ENCODE assay signal across 14 cellular contexts in genomic region chr17:17388657-17389496, GRCh38.
DNase-seq lines count a peak whose midpoint lies in the region; ATAC-seq, FAIRE-seq and TF ChIP-seq lines count a peak whose summit lies in the region.
"Had no signal": no experiment of that assay in that cellular context is flagged by ENCODE, and none has a peak within 500 bp of the region (broad histone marks: within the 10 kb centered on the region; RNA-seq: fewer than 3 reads in every experiment).

No MANE protein-coding gene starts in this region.

- H3K27me3 ChIP-seq in HepG2 (ENCODE audit: control insufficient read depth in 1 of 2, insufficient read depth in 2 of 2, low read length in 2 of 2) = peaks cover 1 to 19% of the 10 kb centered on the region in 2 experiments; a peak in 4 of 5 replicates
- no peaks in the 10 kb centered on the region for H3K27me3 ChIP-seq in right lobe of liver
- H3K27me3 ChIP-seq in lung (ENCODE audit: control insufficient read depth, insufficient read depth) = no peaks in the 10 kb centered on the region

- ATAC-seq in HepG2 (no peak), right lobe of liver (no peak), lung (ENCODE audit: insufficient read depth, low FRiP score) (peak; percentile 39), GM18858 (IDR thresholded peaks at IDR 0.05; ENCODE audit: unreplicated experiment) (no peak)

- H3K79me2 ChIP-seq in HepG2 (ENCODE audit: insufficient read depth, low read length) = no peaks in the 10 kb centered on the region

- 0 out of 2 replicates have a peak overlapping the region, but pooled peaks have one; percentile 86 for H3K4me2 ChIP-seq in HepG2 (ENCODE audit: low read depth, low read length)
- H3K4me2 ChIP-seq: PC-9 had no signal

- intact Hi-C loops in HepG2 (cut with micrococcal nuclease; ENCODE audit: unreplicated experiment) (no loop called here), right lobe of liver (cut with DNase I) (no loop called here)

- no peak for TF ChIP-seq POLR2A in HepG2 (IDR thresholded peaks at IDR 0.05; ENCODE audit: insufficient read depth in 1 of 2, low read depth in 2 of 2, low read length in 2 of 2)
- TF ChIP-seq POLR2A in right lobe of liver (IDR thresholded peaks at IDR 0.05) = no peak

- H3K4me1 ChIP-seq in HepG2 (ENCODE audit: insufficient read depth, low read length) = peaks cover 19% of the 10 kb centered on the region
- peaks cover 0 to 9% (median 0%) of the 10 kb centered on the region in 4 donors for H3K4me1 ChIP-seq in right lobe of liver
- peaks cover 0 to 2% of the 10 kb centered on the region in 2 donors for H3K4me1 ChIP-seq in lung (ENCODE audit: control insufficient read depth in 2 of 2, insufficient read depth in 2 of 2, low read length in 2 of 2)

- 79% methylated on average over 5 of the region's 17 CpGs for WGBS in HepG2 (ENCODE audit: low lambda C conversion rate)
- 98% methylated on average over 7 of the region's 17 CpGs for WGBS in right lobe of liver (ENCODE audit: insufficient coverage, low coverage, low lambda C conversion rate, missing lambda C conversion rate)
- 74 to 75% methylated on average over 17 of the region's 17 CpGs for WGBS in lung, 2 donors

- no peak overlapping the region for H2AFZ ChIP-seq in HepG2 (ENCODE audit: low read length)
- H2AFZ ChIP-seq: PC-9 had no signal

- H3K9me3 ChIP-seq in HepG2 (ENCODE audit: low read length) = no peaks in the 10 kb centered on the region
- H3K9me3 ChIP-seq in right lobe of liver = no peaks in the 10 kb centered on the region
- H3K9me3 ChIP-seq in lung (ENCODE audit: control insufficient read depth in 2 of 2, insufficient read depth in 1 of 2, low read length in 1 of 2) = no peaks in the 10 kb centered on the region

- TF ChIP-seq RAD21 in HepG2 (CRISPR knock-in tag; IDR thresholded peaks at IDR 0.05) = no peak

- H3K4me3 ChIP-seq in HepG2 (replicated peaks in 1 of 3; ENCODE audit: insufficient read depth in 1 of 3, low read depth in 2 of 3, low read length in 3 of 3) (no peak overlapping the region), right lobe of liver (no peak overlapping the region), lung (no peak overlapping the region)
- H3K4me3 ChIP-seq: BLaER1 treated with 17β-estradiol and CSF1 and Interleukin-3, amounts not matched to agents 10 nM and 100 nM; PC-9 had no signal

- FAIRE-seq in HepG2 (lab: Jason Lieb, UNC) = no peak
- peak; percentile 85 for FAIRE-seq in urothelium cell line (lab: Jason Lieb, UNC)
- FAIRE-seq: A204.1, GM12892 had no signal

- CTCF ChIA-PET in HepG2 (lab: Yijun Ruan, JAX; ENCODE audit: low intra/inter-chr PET ratio, low total read pairs) = interaction anchor here (1.5 to 3.5 kb wide), 2 partner anchors 33 to 51 kb away, joined by 8 to 16 read pairs; no protein-coding TSS in a partner anchor

- no peak for DNase-seq in HepG2 (ENCODE audit: low spot score)
- DNase-seq in right lobe of liver = no peak
- peak; percentile 79 for DNase-seq in astrocyte of the hippocampus (ENCODE audit: low read depth, low spot score)
- DNase-seq in lung (ENCODE audit: low spot score) = no peak
- DNase-seq in urothelium cell line (ENCODE audit: low spot score) = no peak
- no peak for DNase-seq in AG08396 (ENCODE audit: low spot score)
- no peak for DNase-seq in NCI-H748 (lab: John Stamatoyannopoulos, UW; ENCODE audit: unreplicated experiment)
- DNase-seq: DMS 273 treated with DMSO at 0.1 percent for 48 hours, KBM-7 had no signal

- no peak overlapping the region for H3K9ac ChIP-seq in HepG2 (ENCODE audit: insufficient read depth, low read depth, low read length)

- no peak for TF ChIP-seq EP300 in HepG2 (IDR thresholded peaks at IDR 0.05; ENCODE audit: low read depth in 2 of 2, low read length in 2 of 2)
- TF ChIP-seq EP300 in HepG2 (CRISPR knock-in tag; IDR thresholded peaks at IDR 0.05; ENCODE audit: borderline replicate concordance) = no peak

- TF ChIP-seq CTCF in HepG2 (CRISPR knock-in tag; IDR thresholded peaks at IDR 0.05) (no peak), right lobe of liver (IDR thresholded peaks at IDR 0.05) (no peak), lung (IDR thresholded peaks at IDR 0.05; ENCODE audit: control extremely low read depth, extremely low read depth) (no peak)

- H3K27ac ChIP-seq in HepG2 (ENCODE audit: extremely low read length, insufficient read depth, low read length) (no peak overlapping the region), right lobe of liver (no peak overlapping the region), lung (ENCODE audit: low read depth in 1 of 2, low read length in 1 of 2) (no peak overlapping the region)
- H3K27ac ChIP-seq: PC-9 had no signal

- H4K20me1 ChIP-seq in HepG2 (ENCODE audit: insufficient read depth, low read length) = no peaks in the 10 kb centered on the region
- H4K20me1 ChIP-seq: BLaER1 treated with 17β-estradiol and CSF1 and Interleukin-3, amounts not matched to agents 10 nM and 100 nM had no signal

- no TSS peak for BruUV-seq in HepG2 (replicated peaks; lab: Mats Ljungman, UMichigan)

- POLR2A ChIA-PET in HepG2 (lab: Yijun Ruan, JAX) = interaction anchor here (1.2 to 1.7 kb wide), 5 partner anchors 19 to 107 kb away, joined by 3 to 14 read pairs (median 4); partner anchors contain the start of gene RASD1

- in situ Hi-C loops in HepG2 (cut with HindIII; ENCODE audit: extremely low pct_ligation_motif_present, low pct_unique_long_range_greater_than_20kb) = no loop called here

- H3K36me3 ChIP-seq in HepG2 (replicated peaks in 1 of 2; ENCODE audit: control insufficient read depth in 1 of 2, insufficient read depth in 2 of 2, low read length in 2 of 2) (no peaks in the 10 kb centered on the region), right lobe of liver (no peaks in the 10 kb centered on the region), lung (ENCODE audit: control insufficient read depth in 2 of 2, insufficient read depth in 2 of 2, low read length in 2 of 2) (no peaks in the 10 kb centered on the region)
- H3K36me3 ChIP-seq: BLaER1 treated with 17β-estradiol and CSF1 and Interleukin-3, amounts not matched to agents 10 nM and 100 nM had no signal

TF ChIP-seq in HepG2, 621 proteins besides CTCF, POLR2A, EP300 and RAD21:
- TF ChIP-seq MXD3 (CRISPR knock-in tag; IDR thresholded peaks at IDR 0.05) (no peak), ZNF768 (CRISPR knock-in tag; IDR thresholded peaks at IDR 0.05) (peak; percentile 53), ZNF839 (CRISPR knock-in tag; IDR thresholded peaks at IDR 0.05; ENCODE audit: borderline replicate concordance) (no peak), JARID2 (CRISPR knock-in tag; IDR thresholded peaks at IDR 0.05; ENCODE audit: insufficient replicate concordance) (no peak), ZNF850 (CRISPR knock-in tag; conservative IDR thresholded peaks at IDR 0.05) (no peak), ZNF709 (CRISPR knock-in tag; IDR thresholded peaks at IDR 0.05) (no peak), ADNP (CRISPR knock-in tag; IDR thresholded peaks at IDR 0.05) (peak; percentile 68; the same call in 1 of the 2 replicates), CBFB (CRISPR knock-in tag; IDR thresholded peaks at IDR 0.05) (no peak), KDM1A (CRISPR knock-in tag; IDR thresholded peaks at IDR 0.05) (0 out of 2 replicates have a peak, but pooled peaks have one; percentile 56), ZNF629 (CRISPR knock-in tag; conservative IDR thresholded peaks at IDR 0.05) (peak; percentile 95), BRF2 (CRISPR knock-in tag; IDR thresholded peaks at IDR 0.05) (no peak), ZNF792 (CRISPR knock-in tag; IDR thresholded peaks at IDR 0.05) (no peak), ZNF121 (CRISPR knock-in tag; IDR thresholded peaks at IDR 0.05) (peak; percentile 81), TEAD3 (CRISPR knock-in tag; optimal IDR thresholded peaks at IDR 0.05; ENCODE audit: borderline replicate concordance) (no peak), ZMYM3 (CRISPR knock-in tag; IDR thresholded peaks at IDR 0.05) (peak; percentile 89)
